In the genomic region with DNA sequence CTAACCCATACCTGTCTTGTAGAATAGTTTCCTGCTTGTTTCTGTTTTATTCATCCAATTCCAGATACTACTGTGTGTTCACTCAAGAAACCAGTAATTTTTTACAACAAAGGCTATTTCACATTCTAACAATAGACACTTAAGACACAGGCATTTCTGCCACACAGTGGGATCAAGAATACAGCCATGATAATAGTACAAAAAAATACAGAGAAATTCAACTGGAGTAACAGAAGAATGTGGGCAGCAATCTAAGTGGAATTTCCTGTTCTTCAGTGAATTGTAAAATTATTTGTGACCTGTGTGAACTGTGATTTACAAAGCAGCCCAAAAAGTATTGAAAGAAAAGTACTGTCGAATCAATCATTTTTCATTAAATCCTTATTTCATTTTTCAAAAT, we compare ENCODE assay signal across 16 cellular contexts.
DNase-seq lines count a peak whose midpoint lies in the region; ATAC-seq and TF ChIP-seq lines count a peak whose summit lies in the region.
"Had no signal": no experiment of that assay in that cellular context is flagged by ENCODE, and none has a peak within 500 bp of the region (broad histone marks: within the 10 kb centered on the region; RNA-seq: fewer than 3 reads in every experiment).

No MANE protein-coding gene starts in this region.

- in situ Hi-C loops in GM23248 (cut with MboI): no loop called here

- H3K4me3 ChIP-seq in GM23248 (no peak overlapping the region), choroid plexus epithelial cell (ENCODE audit: low read depth, low read length) (no peak overlapping the region)
- H3K4me3 ChIP-seq: A549; BLaER1 treated with 17β-estradiol and CSF1 and Interleukin-3, amounts not matched to agents 10 nM and 100 nM; GM12878 had no signal

- no peaks in the 10 kb centered on the region for H3K79me2 ChIP-seq in GM23248 (ENCODE audit: insufficient read depth)

- WGBS in GM23248 (ENCODE audit: low coverage in 1 of 2, low lambda C conversion rate in 2 of 2, missing lambda C conversion rate in 2 of 2), 2 experiments: 85 to 89% methylated on average over 1 of the region's 1 CpG

- H3K9me3 ChIP-seq in GM23248 (ENCODE audit: low read depth): no peaks in the 10 kb centered on the region
- H3K9me3 ChIP-seq: A549 had no signal

- no peak for TF ChIP-seq CTCF in choroid plexus epithelial cell (conservative IDR thresholded peaks at IDR 0.05; ENCODE audit: low read depth, low read length)

- no peaks in the 10 kb centered on the region for H3K27me3 ChIP-seq in GM23248 (replicated peaks; ENCODE audit: insufficient read depth)
- H3K27me3 ChIP-seq: BLaER1 treated with 17β-estradiol and CSF1 and Interleukin-3, amounts not matched to agents 10 nM and 100 nM had no signal

- ATAC-seq in HG03280 (IDR thresholded peaks at IDR 0.05; ENCODE audit: unreplicated experiment): no peak
- ATAC-seq: A549, GM12878 had no signal

- H3K9me2 ChIP-seq in GM23248 (ENCODE audit: insufficient read depth): no peaks in the 10 kb centered on the region; the same call in 1 of the 2 replicates

- H3K4me2 ChIP-seq in GM23248 (ENCODE audit: unreplicated experiment): peak overlapping the region; percentile 1
- H3K4me2 ChIP-seq: A549; BLaER1 treated with 17β-estradiol and CSF1 and Interleukin-3, amounts not matched to agents 10 nM and 100 nM had no signal

- no peaks in the 10 kb centered on the region for H4K20me1 ChIP-seq in GM23248 (ENCODE audit: insufficient read depth)
- H4K20me1 ChIP-seq: BLaER1 treated with 17β-estradiol and CSF1 and Interleukin-3, amounts not matched to agents 10 nM and 100 nM had no signal

- no peaks in the 10 kb centered on the region for H3K4me1 ChIP-seq in GM23248 (ENCODE audit: insufficient read depth)
- H3K4me1 ChIP-seq: A549; BLaER1 treated with 17β-estradiol and CSF1 and Interleukin-3, amounts not matched to agents 10 nM and 100 nM had no signal

- H3K9ac ChIP-seq in GM23248: no peak overlapping the region
- H3K9ac ChIP-seq: BLaER1 treated with 17β-estradiol and CSF1 and Interleukin-3, amounts not matched to agents 10 nM and 100 nM had no signal

- no peaks in the 10 kb centered on the region for H3F3A ChIP-seq in GM23248 (ENCODE audit: insufficient read depth)

- H3K27ac ChIP-seq in GM23248: no peak overlapping the region
- H3K27ac ChIP-seq: A549; BLaER1 treated with 17β-estradiol and CSF1 and Interleukin-3, amounts not matched to agents 10 nM and 100 nM had no signal

- DNase-seq in GM23248 (peak; percentile 5), choroid plexus epithelial cell (ENCODE audit: low read depth) (peak; percentile 54), lung microvascular endothelial cell (ENCODE audit: low read depth in 2 of 2) (peak; percentile 18 to 34), NCI-H1105 treated with DMSO at 0.1 percent for 48 hours (lab: John Stamatoyannopoulos, UW) (no peak)
- DNase-seq in activated CD4-positive, alpha-beta T cell treated with anti-CD3 and anti-CD28 coated beads, Interleukin-2, amount 50 U/mL, for 1 hour: no peak
- DNase-seq in activated naive CD4-positive, alpha-beta T cell treated with Interleukin-2 at 50 U/mL for 16 hours: no peak
- DNase-seq: CD4-positive, CD25-positive, alpha-beta regulatory T cell; DMS53; GF-D8; GOT3; H9; IMR-90 had no signal

- peak overlapping the region; percentile 9; the same call in 1 of the 2 replicates for H2AFZ ChIP-seq in GM23248

- H3K36me3 ChIP-seq in GM23248 (ENCODE audit: low read depth): no peaks in the 10 kb centered on the region
- H3K36me3 ChIP-seq: BLaER1 treated with 17β-estradiol and CSF1 and Interleukin-3, amounts not matched to agents 10 nM and 100 nM had no signal

Comparison
In these comparisons a context has a peak if more than half of its experiments do, and no peak if none do; other contexts are left out.
1. DNase-seq: peak in GM23248 (single experiment), choroid plexus epithelial cell (single experiment) and lung microvascular endothelial cell (2 of 2); none in activated CD4-positive, alpha-beta T cell treated with anti-CD3 and anti-CD28 coated beads, Interleukin-2, amount 50 U/mL, for 1 hour (single experiment), NCI-H1105 treated with DMSO at 0.1 percent for 48 hours (single experiment) and activated naive CD4-positive, alpha-beta T cell treated with Interleukin-2 at 50 U/mL for 16 hours (single experiment).